In genomic region chr2:224650815-224651439, GRCh38 we compare ENCODE assay signal across 8 cellular contexts.
DNase-seq lines count a peak whose midpoint lies in the region; ATAC-seq and TF ChIP-seq lines count a peak whose summit lies in the region.

No MANE protein-coding gene starts in this region.

- peak; percentile 91 for TF ChIP-seq CTCF in SK-N-SH (IDR thresholded peaks at IDR 0.05)

- H3K79me2 ChIP-seq in SK-N-SH (ENCODE audit: insufficient read depth): no peaks in the 10 kb centered on the region

- no peaks in the 10 kb centered on the region for H3K36me3 ChIP-seq in SK-N-SH (replicated peaks in 1 of 2; ENCODE audit: control insufficient read depth in 1 of 2, insufficient read depth in 2 of 2, low read length in 1 of 2)

- H3K4me1 ChIP-seq in SK-N-SH (ENCODE audit: control insufficient read depth in 1 of 2, insufficient read depth in 2 of 2, low read depth in 1 of 2, low read length in 1 of 2): no peaks in the 10 kb centered on the region

- TF ChIP-seq RAD21 in SK-N-SH (IDR thresholded peaks at IDR 0.05; ENCODE audit: low read length): peak; percentile 91

- WGBS in SK-N-SH (ENCODE audit: low lambda C conversion rate): 12% methylated on average over 6 of the region's 6 CpGs

- no peak overlapping the region; the same call in 1 of the 2 replicates for H2AFZ ChIP-seq in SK-N-SH (ENCODE audit: low read depth)

- H3K9me2 ChIP-seq in SK-N-SH: no peaks in the 10 kb centered on the region

- no peaks in the 10 kb centered on the region for H3K9me3 Mint-ChIP-seq in naive thymus-derived CD8-positive, alpha-beta T cell
- no peaks in the 10 kb centered on the region for H3K9me3 Mint-ChIP-seq in activated naive CD8-positive, alpha-beta T cell treated with anti-CD3 and anti-CD28 coated beads, Interleukin-2, amount 50 U/mL, for 24 hours

- ATAC-seq in GM19467 (IDR thresholded peaks at IDR 0.05; ENCODE audit: unreplicated experiment) (peak; percentile 62), esophagus mucosa (peak; percentile 49)
- ATAC-seq in naive thymus-derived CD8-positive, alpha-beta T cell: peak; percentile 48 to 61
- no peak for ATAC-seq in activated naive CD8-positive, alpha-beta T cell treated with anti-CD3 and anti-CD28 coated beads, Interleukin-2, amount 50 U/mL, for 24 hours

- peak; percentile 53 for DNase-seq in DMS114 treated with DMSO at 0.1 percent for 48 hours (lab: John Stamatoyannopoulos, UW; ENCODE audit: unreplicated experiment)
- peak; percentile 66 for DNase-seq in LoVo (ENCODE audit: low spot score)
- DNase-seq in SK-N-SH: peak; percentile 72
- peak in 5 of 10 donors; percentile 6 to 63 (median 50) for DNase-seq in naive thymus-derived CD8-positive, alpha-beta T cell
- no peak for DNase-seq in stimulated activated CD4-positive, alpha-beta T cell treated with anti-CD3 and anti-CD28 coated beads, Interleukin-12 subunit alpha, Interleukin-12 subunit beta, amount 100 ng/mL, for 4 hours
- no peak for DNase-seq in activated naive CD8-positive, alpha-beta T cell treated with anti-CD3 and anti-CD28 coated beads, Interleukin-2, amount 50 U/mL, for 24 hours

- no peaks in the 10 kb centered on the region for H4K20me1 ChIP-seq in SK-N-SH (ENCODE audit: insufficient read depth)

- no peak overlapping the region for H3K9ac ChIP-seq in SK-N-SH

- CTCF ChIA-PET in SK-N-SH (lab: Yijun Ruan, JAX): interaction anchor here (0.6 to 5.1 kb wide), 50 partner anchors 7 to 1008 kb away, joined by 3 to 47 read pairs (median 3); no protein-coding TSS in a partner anchor

- no peaks in the 10 kb centered on the region for H3K36me3 Mint-ChIP-seq in naive thymus-derived CD8-positive, alpha-beta T cell
- H3K36me3 Mint-ChIP-seq in activated naive CD8-positive, alpha-beta T cell treated with anti-CD3 and anti-CD28 coated beads, Interleukin-2, amount 50 U/mL, for 24 hours (ENCODE audit: low read depth): no peaks in the 10 kb centered on the region

- no peaks in the 10 kb centered on the region for H3K9me3 ChIP-seq in SK-N-SH

- H3K4me1 Mint-ChIP-seq in naive thymus-derived CD8-positive, alpha-beta T cell: peaks cover 0 to 3% (median 0%) of the 10 kb centered on the region in 4 donors
- no peaks in the 10 kb centered on the region for H3K4me1 Mint-ChIP-seq in activated naive CD8-positive, alpha-beta T cell treated with anti-CD3 and anti-CD28 coated beads, Interleukin-2, amount 50 U/mL, for 24 hours

- H3K4me3 Mint-ChIP-seq in naive thymus-derived CD8-positive, alpha-beta T cell: no peak overlapping the region
- no peak overlapping the region for H3K4me3 Mint-ChIP-seq in activated naive CD8-positive, alpha-beta T cell treated with anti-CD3 and anti-CD28 coated beads, Interleukin-2, amount 50 U/mL, for 24 hours

- POLR2A ChIA-PET in SK-N-SH (lab: Yijun Ruan, JAX): no interaction called here
- POLR2A ChIA-PET in naive thymus-derived CD8-positive, alpha-beta T cell (lab: Charles Lee): no interaction called here

- no peaks in the 10 kb centered on the region for H3F3A ChIP-seq in SK-N-SH (replicated peaks; ENCODE audit: insufficient read depth)

- H3K4me3 ChIP-seq in SK-N-SH (ENCODE audit: low read depth in 2 of 2, low read length in 1 of 2): no peak overlapping the region; a peak in 1 of 4 replicates

- peaks cover 0 to 2% (median 0%) of the 10 kb centered on the region in 5 donors for H3K27me3 Mint-ChIP-seq in naive thymus-derived CD8-positive, alpha-beta T cell
- peaks cover 2% of the 10 kb centered on the region for H3K27me3 Mint-ChIP-seq in activated naive CD8-positive, alpha-beta T cell treated with anti-CD3 and anti-CD28 coated beads, Interleukin-2, amount 50 U/mL, for 24 hours

- H3K27me3 ChIP-seq in SK-N-SH (ENCODE audit: insufficient read depth): no peaks in the 10 kb centered on the region

- TF ChIP-seq EP300 in SK-N-SH (IDR thresholded peaks at IDR 0.05; ENCODE audit: borderline replicate concordance in 1 of 2, low read depth in 1 of 2, low read length in 1 of 2): no peak

- no peak overlapping the region for H3K27ac ChIP-seq in SK-N-SH (ENCODE audit: low read depth in 2 of 2, low read length in 1 of 2)

- H3K27ac Mint-ChIP-seq in naive thymus-derived CD8-positive, alpha-beta T cell: peak overlapping the region in 1 of 10 donors; percentile 60
- H3K27ac Mint-ChIP-seq in activated naive CD8-positive, alpha-beta T cell treated with anti-CD3 and anti-CD28 coated beads, Interleukin-2, amount 50 U/mL, for 24 hours: no peak overlapping the region

- no peak overlapping the region for H3K4me2 ChIP-seq in SK-N-SH

TF ChIP-seq in SK-N-SH, 30 proteins besides CTCF, POLR2A, EP300 and RAD21:
- TF ChIP-seq CHD2 (IDR thresholded peaks at IDR 0.05; ENCODE audit: low read length, partially characterized antibody): no peak
- TF ChIP-seq SMC3 (IDR thresholded peaks at IDR 0.05; ENCODE audit: low read depth, low read length): peak; percentile 78

Comparison
In these comparisons a context has a peak if more than half of its experiments do, and no peak if none do; other contexts are left out.
1. DNase-seq: peak in DMS114 treated with DMSO at 0.1 percent for 48 hours (single experiment), LoVo (single experiment) and SK-N-SH (single experiment); none in stimulated activated CD4-positive, alpha-beta T cell treated with anti-CD3 and anti-CD28 coated beads, Interleukin-12 subunit alpha, Interleukin-12 subunit beta, amount 100 ng/mL, for 4 hours (single experiment) and activated naive CD8-positive, alpha-beta T cell treated with anti-CD3 and anti-CD28 coated beads, Interleukin-2, amount 50 U/mL, for 24 hours (single experiment).